8 cellular contexts compared by ENCODE assay signal in the genomic region with DNA sequence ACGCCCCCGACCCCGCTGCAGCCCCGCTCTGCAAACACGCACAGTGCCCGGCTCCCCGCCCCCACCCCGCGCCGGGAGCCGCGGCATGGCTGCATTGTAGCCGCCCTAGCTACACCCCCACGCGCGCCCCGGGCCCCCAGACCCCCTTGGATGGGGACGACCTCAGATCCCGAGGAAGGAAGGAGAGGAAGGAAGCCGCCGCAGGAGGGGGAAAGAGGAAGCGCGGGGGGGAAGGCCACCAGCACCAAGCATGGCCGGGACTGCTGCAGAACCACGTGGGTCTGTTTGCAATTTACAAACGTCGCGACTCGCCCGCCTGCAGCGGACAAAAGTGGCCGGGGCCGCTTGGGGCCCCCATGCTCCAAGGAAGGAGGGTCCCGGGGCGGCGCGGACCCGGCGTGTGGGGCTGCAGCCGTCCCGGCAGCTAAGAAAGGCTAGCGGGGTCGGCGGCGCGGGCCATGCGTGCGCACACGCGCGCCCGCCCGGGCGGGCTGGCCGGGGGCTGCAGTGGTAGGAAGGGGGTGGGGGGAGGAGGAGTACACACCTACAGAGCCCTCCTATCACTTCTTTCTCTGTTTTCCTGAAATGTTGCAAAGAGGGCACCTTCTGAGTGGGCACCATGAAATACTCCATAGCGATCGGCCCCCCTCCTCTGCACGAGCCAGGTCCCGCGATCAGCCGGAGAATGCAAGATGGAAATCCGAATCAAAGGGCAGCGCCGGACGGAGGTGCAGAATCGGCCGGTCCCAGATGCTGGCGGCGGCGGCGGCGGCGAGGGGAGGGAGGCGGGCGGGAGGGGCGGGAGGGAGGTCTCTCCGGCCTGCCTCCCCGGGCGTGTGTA. TPM values are rescaled to one million over a fixed set of nuclear protein-coding genes. Genes with fewer than 3 reads are reported as not detected.
A peak's percentile ranks its signal among the peaks of the same experiment; 100 is the strongest.
DNase-seq lines count a peak whose midpoint lies in the region; ATAC-seq and TF ChIP-seq lines count a peak whose summit lies in the region.

No MANE protein-coding gene starts in this region.

- H3K4me3 ChIP-seq in AG09309 (ENCODE audit: control insufficient read depth, low read depth, low read length) (peak overlapping the region; percentile 61), SJSA1 (peak overlapping the region; percentile 51), coronary artery (peak overlapping the region; percentile 96)

- H3K27me3 ChIP-seq in SJSA1 (replicated peaks), result no peaks in the 10 kb centered on the region

- no peaks in the 10 kb centered on the region for H3K9me3 ChIP-seq in SJSA1 (replicated peaks)

- H3K36me3 ChIP-seq in SJSA1, result no peaks in the 10 kb centered on the region

- ATAC-seq in HG03457 (IDR thresholded peaks at IDR 0.05; ENCODE audit: unreplicated experiment), result peak; percentile 2
- peak; percentile 41 for ATAC-seq in left lobe of liver

- TF ChIP-seq CTCF in AG09309 (IDR thresholded peaks at IDR 0.05; ENCODE audit: control insufficient read depth, insufficient read depth, low read depth, low read length, missing control alignments) (no peak), GM10248 (IDR thresholded peaks at IDR 0.05; ENCODE audit: control extremely low read depth, extremely low read depth, low read depth, missing control alignments) (no peak), coronary artery (IDR thresholded peaks at IDR 0.05) (no peak)

- no peak for DNase-seq in AG09309 (ENCODE audit: low read depth)
- peak; percentile 66 for DNase-seq in GM10248 (ENCODE audit: extremely low spot score)
- DNase-seq in SJSA1 (ENCODE audit: low read depth in 1 of 2, low spot score in 2 of 2), result peak; percentile 55
- DNase-seq in coronary artery (ENCODE audit: low spot score), result no peak
- no peak for DNase-seq in left lobe of liver (ENCODE audit: low spot score)
- DNase-seq in stimulated activated naive CD4-positive, alpha-beta T cell treated with Interleukin-2 at 50 U/mL for 16 hours (lab: John Stamatoyannopoulos, UW), result peak; percentile 55
- no peak for DNase-seq in SHP77 treated with DMSO at 0.1 percent for 48 hours (lab: John Stamatoyannopoulos, UW)

- peaks cover 29% of the 10 kb centered on the region for H3K4me1 ChIP-seq in SJSA1 (replicated peaks)

- peak overlapping the region; percentile 69 for H3K27ac ChIP-seq in SJSA1
- peak overlapping the region; percentile 58 to 96 for H3K27ac ChIP-seq in coronary artery

- POLR2A ChIA-PET in GM10248 (lab: Yijun Ruan, JAX), result interaction anchor here (0.6 to 2.1 kb wide), 5 partner anchors 15 to 434 kb away, joined by 4 to 8 read pairs (median 4); no protein-coding TSS in a partner anchor

- CTCF ChIA-PET in GM10248 (lab: Yijun Ruan, JAX), result interaction anchor here (1.0 to 10.5 kb wide), 13 partner anchors 10 to 56 kb away, joined by 3 to 103 read pairs (median 10); no protein-coding TSS in a partner anchor

RNA-seq across cellular contexts. Expression of a gene that starts 0.5 kb away (rescaled TPM):
- 2.9 and 7.1 TPM in 2 replicates for total RNA-seq in SJSA1 (2014; rRNA removed; shearing (Covaris generic))
- 5.0 TPM for total RNA-seq in left lobe of liver

RNA-seq across cellular contexts. Expression of a gene that starts 30.5 kb away (rescaled TPM):
- total RNA-seq in SJSA1 (2014; rRNA removed; shearing (Covaris generic)), result 0.05 and 0.31 TPM in 2 replicates
- 0.15 TPM for total RNA-seq in left lobe of liver

RNA-seq across cellular contexts. Expression of a gene that starts 43.5 kb away (rescaled TPM):
- total RNA-seq in SJSA1 (2014; rRNA removed; shearing (Covaris generic)), result 0.13 and 0.71 TPM in 2 replicates
- total RNA-seq in left lobe of liver, result 1.6 TPM

Comparison
In these comparisons a context has a peak if more than half of its experiments do, and no peak if none do; other contexts are left out.
1. DNase-seq: peak in GM10248 (single experiment), SJSA1 (2 of 2) and stimulated activated naive CD4-positive, alpha-beta T cell treated with Interleukin-2 at 50 U/mL for 16 hours (single experiment); none in AG09309 (single experiment), coronary artery (single experiment), left lobe of liver (single experiment) and SHP77 treated with DMSO at 0.1 percent for 48 hours (single experiment).
2. Peak in every context shown above with its lines, with median percentiles within 50 percentile points of each other: H3K4me3 ChIP-seq.